In the genomic region with DNA sequence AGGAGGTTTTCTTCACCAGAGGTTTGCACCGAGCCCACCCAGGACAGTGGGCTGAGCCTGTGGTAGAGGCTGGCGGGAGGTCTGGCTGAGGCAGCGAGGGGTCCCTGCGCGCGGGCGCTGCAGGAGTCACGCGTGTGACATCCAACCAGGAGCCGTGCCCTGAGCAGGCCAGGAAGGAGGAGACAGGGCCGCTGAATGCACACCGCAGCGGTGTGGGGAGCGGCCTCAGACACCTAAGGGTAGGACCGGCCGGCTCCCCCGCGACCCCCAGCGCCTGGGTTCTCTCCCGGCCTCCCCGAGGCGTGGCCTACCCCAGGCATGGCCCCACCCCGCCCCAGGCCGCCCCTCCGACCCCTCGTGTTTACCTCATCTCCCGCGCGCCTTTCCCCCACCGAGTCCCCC, we compare ENCODE assay signal across 8 cellular contexts. TPM values are rescaled to one million over a fixed set of nuclear protein-coding genes. Genes with fewer than 3 reads are reported as not detected.
DNase-seq lines count a peak whose midpoint lies in the region; ATAC-seq and TF ChIP-seq lines count a peak whose summit lies in the region.

No MANE protein-coding gene starts in this region.

- no peaks in the 10 kb centered on the region for H3K9me3 ChIP-seq in fibroblast of lung (ENCODE audit: control insufficient read depth, insufficient read depth, low read depth, low read length)
- no peaks in the 10 kb centered on the region for H3K9me3 ChIP-seq in uterus

- peak overlapping the region; percentile 85 for H3K4me2 ChIP-seq in fibroblast of lung (ENCODE audit: extremely low read depth, insufficient read depth, low read length)

- TF ChIP-seq POLR2A in uterus (IDR thresholded peaks at IDR 0.05) = no peak

- H3K4me3 Mint-ChIP-seq in nephron progenitor cell = peak overlapping the region; percentile 90

- ATAC-seq in Right ventricle myocardium inferior = peak; percentile 69
- peak; percentile 38 for ATAC-seq in HG02678 (IDR thresholded peaks at IDR 0.05; ENCODE audit: unreplicated experiment)

- no peaks in the 10 kb centered on the region for H3K79me2 ChIP-seq in fibroblast of lung (ENCODE audit: control insufficient read depth, insufficient read depth, low read length)

- H3K9ac ChIP-seq in fibroblast of lung (ENCODE audit: insufficient read depth, low read length) = peak overlapping the region; percentile 82

- intact Hi-C loops in Right ventricle myocardium inferior (cut with DNase I) = loop anchor here (5.0 kb wide), 1 partner anchor 91 kb away; no protein-coding TSS in a partner anchor
- intact Hi-C loops in cardiac septum (cut with DNase I) = loop anchor here (5.0 to 10.0 kb wide), 2 partner anchors 96 to 391 kb away; a partner anchor contains a TSS
- intact Hi-C loops in uterus (cut with DNase I; ENCODE audit: low total_unique reads) = no loop called here

- H3K4me1 Mint-ChIP-seq in nephron progenitor cell = peaks cover 10% of the 10 kb centered on the region

- no peaks in the 10 kb centered on the region for H4K20me1 ChIP-seq in fibroblast of lung (ENCODE audit: control insufficient read depth, extremely low read depth, insufficient read depth, low read length)

- DNase-seq in Right ventricle myocardium inferior (ENCODE audit: missing footprints) (peak; percentile 82), cardiac septum (ENCODE audit: low spot score) (no peak), NCI-H1105 treated with DMSO at 0.1 percent for 48 hours (lab: John Stamatoyannopoulos, UW) (peak; percentile 69), activated T-cell treated with anti-CD3 and anti-CD28 coated beads for 4 hours (peak; percentile 14), fibroblast of lung (ENCODE audit: low read depth in 2 of 2) (peak; percentile 22 to 39), nephron progenitor cell (peak; percentile 73), uterus (peak in 1 of 2 donors; percentile 46)

- H2AFZ ChIP-seq in fibroblast of lung (ENCODE audit: low read length) = peak overlapping the region; percentile 63

- no peak for TF ChIP-seq CTCF in fibroblast of lung (conservative IDR thresholded peaks at IDR 0.05 in 1 of 2, IDR thresholded peaks at IDR 0.05 in 1 of 2; ENCODE audit: low read depth in 1 of 2, low read length in 2 of 2)
- no peak for TF ChIP-seq CTCF in nephron progenitor cell (IDR thresholded peaks at IDR 0.05)
- TF ChIP-seq CTCF in uterus (IDR thresholded peaks at IDR 0.05) = no peak

- no peaks in the 10 kb centered on the region for H3K27me3 Mint-ChIP-seq in nephron progenitor cell (ENCODE audit: low read depth, poor library complexity)

- H3K4me3 ChIP-seq in fibroblast of lung (replicated peaks in 1 of 4; ENCODE audit: control extremely low read depth in 1 of 4, insufficient read depth in 1 of 4, low read depth in 3 of 4, low read length in 4 of 4) (peak overlapping the region; percentile 59 to 76 (median 68)), uterus (peak overlapping the region; percentile 69 to 82)

- H3K36me3 ChIP-seq in fibroblast of lung (ENCODE audit: control insufficient read depth, insufficient read depth, low read length) (no peaks in the 10 kb centered on the region), uterus (no peaks in the 10 kb centered on the region)

- no peak overlapping the region for H3K27ac Mint-ChIP-seq in nephron progenitor cell

- H3K27me3 ChIP-seq in fibroblast of lung (ENCODE audit: control insufficient read depth, insufficient read depth, low read length) = no peaks in the 10 kb centered on the region
- no peaks in the 10 kb centered on the region for H3K27me3 ChIP-seq in uterus

- H3K27ac ChIP-seq in fibroblast of lung (ENCODE audit: insufficient read depth, low read length) (peak overlapping the region; percentile 52), uterus (peak overlapping the region; percentile 92 to 93)

- peaks cover 55% of the 10 kb centered on the region for H3K9me3 Mint-ChIP-seq in nephron progenitor cell

- H3K4me1 ChIP-seq in fibroblast of lung (ENCODE audit: control insufficient read depth, extremely low read depth, insufficient read depth, low read length) (no peaks in the 10 kb centered on the region), uterus (peaks cover 0 to 5% of the 10 kb centered on the region in 2 donors)

- peaks cover 31% of the 10 kb centered on the region for H3K36me3 Mint-ChIP-seq in nephron progenitor cell (ENCODE audit: low read depth)

RNA-seq across cellular contexts. Expression of a gene that starts 0.4 kb away (rescaled TPM):
- total RNA-seq in Right ventricle myocardium inferior (36.2 TPM), cardiac septum (35.6 TPM), fibroblast of lung (49.4 and 52.4 TPM in 2 replicates), uterus (10 to 100 TPM; 65.9 to 94.9 (median 77.4) TPM)
- 34.1 and 52.8 TPM in 2 replicates for polyA plus RNA-seq in fibroblast of lung
- polyA plus RNA-seq in fibroblast of lung (2012) = 28.1 and 40.3 TPM in 2 replicates
- polyA minus RNA-seq in fibroblast of lung (ENCODE audit: low replicate concordance) = 66.2 and 92.7 TPM in 2 replicates
